Comparison of ENCODE assay signal across 24 cellular contexts in the genomic region with DNA sequence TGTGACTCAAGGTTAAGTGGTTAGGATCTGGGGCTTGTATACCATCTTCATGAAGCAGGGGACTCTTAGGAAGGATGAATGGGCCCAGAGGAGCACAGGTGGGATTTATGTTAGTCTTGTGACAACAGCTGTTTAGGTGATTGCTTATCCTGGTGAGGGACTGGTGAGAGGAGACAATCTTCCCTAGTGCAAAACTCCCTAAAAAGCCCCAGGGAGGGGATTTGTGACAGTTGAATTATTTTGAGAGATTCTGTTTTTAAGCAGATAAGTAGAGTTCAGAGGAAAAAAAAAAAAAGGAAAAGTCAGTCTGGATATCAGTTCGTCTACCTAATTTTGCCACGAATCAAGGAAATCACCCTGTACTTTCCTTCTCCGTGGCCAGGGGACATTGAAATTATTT. TPM values are rescaled to one million over a fixed set of nuclear protein-coding genes. Genes with fewer than 3 reads are reported as not detected.
DNase-seq lines count a peak whose midpoint lies in the region; ATAC-seq and TF ChIP-seq lines count a peak whose summit lies in the region.
"Had no signal": no experiment of that assay in that cellular context is flagged by ENCODE, and none has a peak within 500 bp of the region (broad histone marks: within the 10 kb centered on the region; RNA-seq: fewer than 3 reads in every experiment).

No MANE protein-coding gene starts in this region.

- no peak overlapping the region for H3K4me3 ChIP-seq in BLaER1
- no peak overlapping the region for H3K4me3 ChIP-seq in esophagus squamous epithelium
- H3K4me3 ChIP-seq: body of pancreas, GM23248, left lung, SK-N-MC had no signal

- ATAC-seq in T-cell (replicated peaks in 1 of 4): no peak
- ATAC-seq: body of pancreas, left lung, right cardiac atrium, T-helper 17 cell had no signal

- peaks cover 74% of the 10 kb centered on the region for H3K4me1 ChIP-seq in BLaER1
- H3K4me1 ChIP-seq in esophagus squamous epithelium: peaks cover 8 to 25% (median 16%) of the 10 kb centered on the region in 3 donors
- H3K4me1 ChIP-seq: body of pancreas had no signal

- H3K36me3 ChIP-seq in BLaER1 (no peaks in the 10 kb centered on the region; the same call in 1 of the 2 replicates), esophagus squamous epithelium (no peaks in the 10 kb centered on the region)
- H3K36me3 ChIP-seq: left lung had no signal

- WGBS in esophagus squamous epithelium, 2 donors: 90 to 94% methylated on average over 3 of the region's 3 CpGs

- no peaks in the 10 kb centered on the region for H3K27me3 Mint-ChIP-seq in activated naive CD8-positive, alpha-beta T cell treated with anti-CD3 and anti-CD28 coated beads for 36 hours
- no peaks in the 10 kb centered on the region for H3K27me3 Mint-ChIP-seq in mesothelial cell of epicardium (ENCODE audit: low read depth)
- H3K27me3 Mint-ChIP-seq in T-cell: no peaks in the 10 kb centered on the region
- H3K27me3 Mint-ChIP-seq: T-helper 17 cell had no signal

- H3K9me3 ChIP-seq in BLaER1: no peaks in the 10 kb centered on the region
- no peaks in the 10 kb centered on the region for H3K9me3 ChIP-seq in esophagus squamous epithelium
- H3K9me3 ChIP-seq: body of pancreas, left lung had no signal

- H4K20me1 ChIP-seq in BLaER1: no peaks in the 10 kb centered on the region

- no peak overlapping the region for H3K9ac ChIP-seq in BLaER1
- H3K9ac ChIP-seq: GM23248 had no signal

- peaks cover 33% of the 10 kb centered on the region for H3K4me1 Mint-ChIP-seq in activated naive CD8-positive, alpha-beta T cell treated with anti-CD3 and anti-CD28 coated beads for 36 hours
- H3K4me1 Mint-ChIP-seq in mesothelial cell of epicardium (peaks cover 11% of the 10 kb centered on the region), T-cell (peaks cover 27 to 30% (median 27%) of the 10 kb centered on the region in 3 donors)

- H3K27ac ChIP-seq in BLaER1 (no peak overlapping the region), esophagus squamous epithelium (no peak overlapping the region)
- H3K27ac ChIP-seq: body of pancreas, GM23248, left lung, SK-N-MC had no signal

- no peak for TF ChIP-seq POLR2A in esophagus squamous epithelium (IDR thresholded peaks at IDR 0.05)

- peaks cover 16% of the 10 kb centered on the region for H3K36me3 Mint-ChIP-seq in activated naive CD8-positive, alpha-beta T cell treated with anti-CD3 and anti-CD28 coated beads for 36 hours
- H3K36me3 Mint-ChIP-seq in mesothelial cell of epicardium (peaks cover 3% of the 10 kb centered on the region), T-cell (no peaks in the 10 kb centered on the region)

- TF ChIP-seq CTCF in mesothelial cell of epicardium (IDR thresholded peaks at IDR 0.05; ENCODE audit: unreplicated experiment) (no peak), esophagus squamous epithelium (IDR thresholded peaks at IDR 0.05) (no peak)

- DNase-seq in NCI-H82 (lab: John Stamatoyannopoulos, UW) (peak; percentile 22), NCI-H82 treated with DMSO at 0.1 percent for 48 hours (lab: John Stamatoyannopoulos, UW; ENCODE audit: unreplicated experiment) (no peak), mesothelial cell of epicardium (ENCODE audit: low spot score in 2 of 2, unreplicated experiment in 2 of 2) (no peak), NCI-H526 treated with DMSO at 0.1 percent for 48 hours (lab: John Stamatoyannopoulos, UW) (no peak), T-cell (no peak), esophagus squamous epithelium (lab: John Stamatoyannopoulos, UW) (no peak)
- DNase-seq in activated naive CD8-positive, alpha-beta T cell treated with anti-CD3 and anti-CD28 coated beads for 36 hours: no peak
- DNase-seq: 8988T; body of pancreas; foreskin fibroblast; GF-D8; GM23248; hippocampal formation; left lung; NCI-H1417; NCI-H510A; right cardiac atrium; stimulated activated CD4-positive, alpha-beta T cell treated with anti-CD3 and anti-CD28 coated beads, Interleukin-12 subunit alpha, Interleukin-12 subunit beta, amount 100 ng/mL, for 4 hours; stimulated activated CD4-positive, alpha-beta T cell treated with anti-CD3 and anti-CD28 coated beads, Interleukin-4, amount 100 ng/mL, for 4 hours; T-helper 17 cell; trophoblast cell had no signal

- peak overlapping the region; percentile 0 for H3K4me3 Mint-ChIP-seq in activated naive CD8-positive, alpha-beta T cell treated with anti-CD3 and anti-CD28 coated beads for 36 hours
- H3K4me3 Mint-ChIP-seq in mesothelial cell of epicardium (no peak overlapping the region), T-cell (peak overlapping the region in 1 of 3 donors; percentile 19)
- H3K4me3 Mint-ChIP-seq: neural crest cell, T-helper 17 cell had no signal

- no peaks in the 10 kb centered on the region for H3K27me3 ChIP-seq in BLaER1
- no peaks in the 10 kb centered on the region for H3K27me3 ChIP-seq in esophagus squamous epithelium
- H3K27me3 ChIP-seq: body of pancreas, left lung had no signal

- CTCF ChIA-PET in T-cell (lab: Charles Lee): no interaction called here

- POLR2A ChIA-PET in T-cell (lab: Charles Lee): interaction anchor here in 1 of 2 donors (0.7 kb wide), 1 partner anchor 15 kb away, joined by 3 read pairs; no protein-coding TSS in a partner anchor

- H3K4me2 ChIP-seq in BLaER1: peak overlapping the region; percentile 4; the same call in 1 of the 2 replicates

- intact Hi-C loops in esophagus squamous epithelium (cut with DNase I): no loop called here

- H3K27ac Mint-ChIP-seq in activated naive CD8-positive, alpha-beta T cell treated with anti-CD3 and anti-CD28 coated beads for 36 hours: peak overlapping the region; percentile 67
- H3K27ac Mint-ChIP-seq in mesothelial cell of epicardium (peak overlapping the region; percentile 18), T-cell (peak overlapping the region in 1 of 2 donors; percentile 19)

- no peaks in the 10 kb centered on the region for H3K9me3 Mint-ChIP-seq in activated naive CD8-positive, alpha-beta T cell treated with anti-CD3 and anti-CD28 coated beads for 36 hours
- H3K9me3 Mint-ChIP-seq in mesothelial cell of epicardium (no peaks in the 10 kb centered on the region), T-cell (no peaks in the 10 kb centered on the region)
- H3K9me3 Mint-ChIP-seq: neural crest cell had no signal

RNA-seq across cellular contexts. Expression of a gene that starts 35.1 kb away (rescaled TPM):
- 10 to 100 TPM; 56.9 to 59.6 TPM for total RNA-seq in activated naive CD8-positive, alpha-beta T cell treated with anti-CD3 and anti-CD28 coated beads for 36 hours
- total RNA-seq in mesothelial cell of epicardium (42.6 to 47.6 TPM (median 47.0 TPM) in 3 replicates), T-cell (10 to 100 TPM; 36.9 to 71.6 (median 46.2) TPM), esophagus squamous epithelium (10 to 100 TPM; 27.3 to 39.2 (median 32.8) TPM)
